In genomic region chr15:47124430-47125102, GRCh38 we compare ENCODE assay signal across 1 cellular context.
A peak's percentile ranks its signal among the peaks of the same experiment; 100 is the strongest.
TF ChIP-seq lines count a peak whose summit lies in the region.

No MANE protein-coding gene starts in this region.

TF ChIP-seq in HepG2, 621 proteins besides CTCF, POLR2A, EP300 and RAD21 (continued from another document):
- no peak for TF ChIP-seq EEA1 (CRISPR knock-in tag; IDR thresholded peaks at IDR 0.05; ENCODE audit: borderline replicate concordance)
- TF ChIP-seq SOX5 (CRISPR knock-in tag; IDR thresholded peaks at IDR 0.05; ENCODE audit: borderline replicate concordance), result peak; percentile 16; the same call in 1 of the 2 replicates
- TF ChIP-seq HNF4A (CRISPR knock-in tag; IDR thresholded peaks at IDR 0.05), result peak; percentile 75
- TF ChIP-seq BCL6 (CRISPR knock-in tag; IDR thresholded peaks at IDR 0.05), result no peak
- TF ChIP-seq CEBPB (IDR thresholded peaks at IDR 0.05; ENCODE audit: borderline replicate concordance, low read depth, low read length), result peak; percentile 90
- TF ChIP-seq FOXO1 (CRISPR knock-in tag; IDR thresholded peaks at IDR 0.05), result peak; percentile 21; the same call in 1 of the 2 replicates
- TF ChIP-seq ARID3A (IDR thresholded peaks at IDR 0.05; ENCODE audit: low read depth, low read length), result peak; percentile 36; the same call in 1 of the 2 replicates
- no peak for TF ChIP-seq ZBTB1 (CRISPR knock-in tag; IDR thresholded peaks at IDR 0.05; ENCODE audit: borderline replicate concordance)
- TF ChIP-seq ZKSCAN1 (IDR thresholded peaks at IDR 0.05; ENCODE audit: low read length), result no peak
- no peak for TF ChIP-seq PLRG1 (conservative IDR thresholded peaks at IDR 0.05)
- TF ChIP-seq FOXJ3 (CRISPR knock-in tag; IDR thresholded peaks at IDR 0.05; ENCODE audit: borderline replicate concordance), result peak; percentile 27; the same call in 1 of the 2 replicates
- no peak for TF ChIP-seq HMGA1 (CRISPR knock-in tag; conservative IDR thresholded peaks at IDR 0.05)
- no peak for TF ChIP-seq FOXP1 (IDR thresholded peaks at IDR 0.05)
- peak; percentile 78 for TF ChIP-seq FOXP1 (CRISPR knock-in tag; IDR thresholded peaks at IDR 0.05)
- no peak for TF ChIP-seq PATZ1 (CRISPR knock-in tag; IDR thresholded peaks at IDR 0.05)
- TF ChIP-seq KLF9 (CRISPR knock-in tag; IDR thresholded peaks at IDR 0.05; ENCODE audit: low read depth), result no peak
- TF ChIP-seq SALL1 (CRISPR knock-in tag; IDR thresholded peaks at IDR 0.05), result peak; percentile 40; the same call in 1 of the 2 replicates
- TF ChIP-seq PBX2 (CRISPR knock-in tag; IDR thresholded peaks at IDR 0.05), result no peak
- 0 out of 2 replicates have a peak, but pooled peaks have one; percentile 10 for TF ChIP-seq HNF4G (IDR thresholded peaks at IDR 0.05; ENCODE audit: borderline replicate concordance, low read depth, low read length)
- no peak for TF ChIP-seq HNF4G (CRISPR knock-in tag; IDR thresholded peaks at IDR 0.05; ENCODE audit: borderline replicate concordance, low read depth)
- TF ChIP-seq ZNF7 (CRISPR knock-in tag; IDR thresholded peaks at IDR 0.05), result peak; percentile 37; the same call in 1 of the 2 replicates
- peak; percentile 37; the same call in 1 of the 2 replicates for TF ChIP-seq GATAD2A (CRISPR knock-in tag; IDR thresholded peaks at IDR 0.05)
- no peak for TF ChIP-seq FOXA1 (IDR thresholded peaks at IDR 0.05)
- TF ChIP-seq FOXA1 (CRISPR knock-in tag; IDR thresholded peaks at IDR 0.05), result peak; percentile 81
- TF ChIP-seq SNAPC4 (CRISPR knock-in tag; IDR thresholded peaks at IDR 0.05), result no peak
- no peak for TF ChIP-seq THYN1 (CRISPR knock-in tag; IDR thresholded peaks at IDR 0.05; ENCODE audit: borderline replicate concordance, low read depth)
- peak; percentile 53; the same call in 1 of the 2 replicates for TF ChIP-seq PAXIP1 (CRISPR knock-in tag; conservative IDR thresholded peaks at IDR 0.05)
- TF ChIP-seq GMEB1 (CRISPR knock-in tag; IDR thresholded peaks at IDR 0.05; ENCODE audit: borderline replicate concordance), result no peak
- peak; percentile 91 for TF ChIP-seq AHDC1 (CRISPR knock-in tag; IDR thresholded peaks at IDR 0.05; ENCODE audit: borderline replicate concordance)
- no peak for TF ChIP-seq TOPORS (CRISPR knock-in tag; IDR thresholded peaks at IDR 0.05)
- TF ChIP-seq ZIK1 (CRISPR knock-in tag; IDR thresholded peaks at IDR 0.05; ENCODE audit: borderline replicate concordance, low read depth), result no peak
